Comparison of ENCODE assay signal across 1 cellular context in the genomic region with DNA sequence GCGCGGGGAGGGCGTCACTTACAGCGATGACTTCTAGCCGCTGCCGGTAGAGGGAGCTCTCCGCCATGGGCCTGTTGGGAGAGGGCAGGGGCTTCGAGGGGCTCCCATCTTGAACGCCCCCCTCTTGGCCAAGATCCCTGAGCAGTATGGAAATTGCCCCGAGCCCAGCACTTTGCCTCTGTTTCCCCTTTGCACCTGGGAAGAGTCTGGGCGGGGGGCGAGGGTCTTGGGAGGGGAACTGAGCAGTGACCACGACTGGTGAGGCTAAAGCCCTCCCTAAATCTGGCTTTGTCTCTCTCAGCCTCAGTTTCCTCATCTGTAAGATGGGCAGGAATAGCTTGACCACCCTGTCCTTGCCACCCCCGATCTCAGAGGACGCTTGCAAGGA.
TF ChIP-seq lines count a peak whose summit lies in the region.

No MANE protein-coding gene starts in this region.

TF ChIP-seq in endothelial cell of umbilical vein, 7 proteins besides CTCF, POLR2A, EP300 and RAD21:
- TF ChIP-seq GATA2 (IDR thresholded peaks at IDR 0.05; ENCODE audit: insufficient read depth, insufficient read length, low read depth, low read length) (no peak), POLR2AphosphoS5 (IDR thresholded peaks at IDR 0.05; ENCODE audit: insufficient read depth, low read depth, low read length) (no peak)
